ENCODE assay signal across 9 cellular contexts in genomic region chr14:75978249-75978731, GRCh38. TPM values are rescaled to one million over a fixed set of nuclear protein-coding genes. Genes with fewer than 3 reads are reported as not detected.
DNase-seq lines count a peak whose midpoint lies in the region; ATAC-seq and TF ChIP-seq lines count a peak whose summit lies in the region.
"Had no signal": no experiment of that assay in that cellular context is flagged by ENCODE, and none has a peak within 500 bp of the region (broad histone marks: within the 10 kb centered on the region; RNA-seq: fewer than 3 reads in every experiment).

No MANE protein-coding gene starts in this region.

- H3K4me3 Mint-ChIP-seq in CD8-positive, alpha-beta T cell, result peak overlapping the region; percentile 42
- no peak overlapping the region for H3K4me3 Mint-ChIP-seq in activated T-helper 17 cell treated with anti-CD3 and anti-CD28 coated beads, Interleukin-2, amount 50 U/mL, for 72 hours
- H3K4me3 Mint-ChIP-seq in neural crest cell, result no peak overlapping the region

- intact Hi-C loops in CD8-positive, alpha-beta T cell (cut with DNase I, micrococcal nuclease), result loop anchor here in 1 of 2 experiments (1.0 kb wide), 1 partner anchor 73 kb away; no protein-coding TSS in a partner anchor

- POLR2A ChIA-PET in CD8-positive, alpha-beta T cell (lab: Charles Lee), result interaction anchor here (0.7 kb wide), 1 partner anchor 455 kb away, joined by 3 read pairs; no protein-coding TSS in a partner anchor

- H3K4me3 ChIP-seq in CD8-positive, alpha-beta T cell (ENCODE audit: low read depth, low read length), result no peak overlapping the region

- H3K27me3 Mint-ChIP-seq in CD8-positive, alpha-beta T cell (ENCODE audit: low read depth), result no peaks in the 10 kb centered on the region
- H3K27me3 Mint-ChIP-seq in activated T-helper 17 cell treated with anti-CD3 and anti-CD28 coated beads, Interleukin-2, amount 50 U/mL, for 72 hours, result no peaks in the 10 kb centered on the region
- peaks cover 9% of the 10 kb centered on the region for H3K27me3 Mint-ChIP-seq in neural crest cell (ENCODE audit: low read depth)

- H3K27ac ChIP-seq in CD8-positive, alpha-beta T cell (ENCODE audit: low read depth, low read length), result no peak overlapping the region

- H3K4me1 ChIP-seq in CD8-positive, alpha-beta T cell (ENCODE audit: insufficient read depth, low read length), result peaks cover 21% of the 10 kb centered on the region

- peak overlapping the region; percentile 74 for H3K27ac Mint-ChIP-seq in CD8-positive, alpha-beta T cell
- H3K27ac Mint-ChIP-seq in activated T-helper 17 cell treated with anti-CD3 and anti-CD28 coated beads, Interleukin-2, amount 50 U/mL, for 72 hours, result peak overlapping the region; percentile 28
- peak overlapping the region; percentile 6 for H3K27ac Mint-ChIP-seq in neural crest cell (ENCODE audit: unreplicated experiment)

- peaks cover 41% of the 10 kb centered on the region for H3K4me1 Mint-ChIP-seq in CD8-positive, alpha-beta T cell (ENCODE audit: low read depth)
- H3K4me1 Mint-ChIP-seq in activated T-helper 17 cell treated with anti-CD3 and anti-CD28 coated beads, Interleukin-2, amount 50 U/mL, for 72 hours, result peaks cover 22% of the 10 kb centered on the region
- H3K4me1 Mint-ChIP-seq in neural crest cell, result peaks cover 33% of the 10 kb centered on the region

- ATAC-seq in CD8-positive, alpha-beta T cell, result peak; percentile 30
- no peak for ATAC-seq in activated T-helper 17 cell treated with anti-CD3 and anti-CD28 coated beads, Interleukin-2, amount 50 U/mL, for 72 hours (replicated peaks)
- no peak for ATAC-seq in HG03442 (IDR thresholded peaks at IDR 0.05; ENCODE audit: unreplicated experiment)

- CTCF ChIA-PET in CD8-positive, alpha-beta T cell (lab: Charles Lee), result interaction anchor here (0.9 to 8.9 kb wide), 4 partner anchors 9 to 294 kb away, joined by 3 to 162 read pairs (median 72); no protein-coding TSS in a partner anchor

- no peaks in the 10 kb centered on the region for H3K36me3 ChIP-seq in CD8-positive, alpha-beta T cell (ENCODE audit: insufficient read depth, low read length)

- H3K9me3 ChIP-seq in CD8-positive, alpha-beta T cell (ENCODE audit: low read length), result no peaks in the 10 kb centered on the region

- peak in 5 of 7 experiments; percentile 3 to 65 (median 16) for DNase-seq in CD8-positive, alpha-beta T cell
- DNase-seq in neural crest cell (ENCODE audit: low read depth, low spot score) (no peak), kidney tubule cell (ENCODE audit: low spot score) (no peak), NCI-H748 (lab: John Stamatoyannopoulos, UW; ENCODE audit: unreplicated experiment) (no peak)
- DNase-seq: hippocampal formation, NCI-H2227 treated with DMSO at 0.1 percent for 48 hours had no signal

- H3K9me3 Mint-ChIP-seq in CD8-positive, alpha-beta T cell, result no peaks in the 10 kb centered on the region
- no peaks in the 10 kb centered on the region for H3K9me3 Mint-ChIP-seq in activated T-helper 17 cell treated with anti-CD3 and anti-CD28 coated beads, Interleukin-2, amount 50 U/mL, for 72 hours
- no peaks in the 10 kb centered on the region for H3K9me3 Mint-ChIP-seq in neural crest cell

- TF ChIP-seq CTCF in CD8-positive, alpha-beta T cell (IDR thresholded peaks at IDR 0.05), result no peak
- TF ChIP-seq CTCF in neural crest cell (conservative IDR thresholded peaks at IDR 0.05), result no peak

- peak; percentile 34 for TF ChIP-seq POLR2A in GM19099 (IDR thresholded peaks at IDR 0.05; ENCODE audit: extremely low read depth, insufficient read length, low read depth)

- no peaks in the 10 kb centered on the region for H3K36me3 Mint-ChIP-seq in CD8-positive, alpha-beta T cell
- H3K36me3 Mint-ChIP-seq in activated T-helper 17 cell treated with anti-CD3 and anti-CD28 coated beads, Interleukin-2, amount 50 U/mL, for 72 hours (ENCODE audit: low read depth), result no peaks in the 10 kb centered on the region
- H3K36me3 Mint-ChIP-seq in neural crest cell (ENCODE audit: low read depth), result no peaks in the 10 kb centered on the region

- no peaks in the 10 kb centered on the region for H3K27me3 ChIP-seq in CD8-positive, alpha-beta T cell (ENCODE audit: insufficient read depth, low read length)

RNA-seq across cellular contexts. Expression of gene TGFB3, which starts 3.5 kb away (rescaled TPM):
- 1 to 10 TPM; 6.9 TPM for total RNA-seq in CD8-positive, alpha-beta T cell
- 1 to 10 TPM; 2.0 to 2.2 TPM for total RNA-seq in activated T-helper 17 cell treated with anti-CD3 and anti-CD28 coated beads, Interleukin-2, amount 50 U/mL, for 72 hours
- 4.6 and 5.5 TPM in 2 replicates for total RNA-seq in neural crest cell

RNA-seq across cellular contexts. Expression of gene IFT43, which starts 7.3 kb away (rescaled TPM):
- total RNA-seq in CD8-positive, alpha-beta T cell, result 1 to 10 TPM; 9.0 to 10.0 TPM
- total RNA-seq in activated T-helper 17 cell treated with anti-CD3 and anti-CD28 coated beads, Interleukin-2, amount 50 U/mL, for 72 hours, result 1 to 10 TPM; 5.7 to 7.2 TPM
- 32.8 and 34.1 TPM in 2 replicates for total RNA-seq in neural crest cell

Comparison
In these comparisons a context has a peak if more than half of its experiments do, and no peak if none do; other contexts are left out.
1. DNase-seq: peak in CD8-positive, alpha-beta T cell (5 of 7); none in neural crest cell (single experiment), kidney tubule cell (single experiment) and NCI-H748 (single experiment).
2. H3K27ac Mint-ChIP-seq: peak in every context shown above with its lines; median percentile 74 in CD8-positive, alpha-beta T cell; 28 in activated T-helper 17 cell treated with anti-CD3 and anti-CD28 coated beads, Interleukin-2, amount 50 U/mL, for 72 hours; 6 in neural crest cell.